8 cellular contexts compared by ENCODE assay signal in genomic region chr3:134250717-134251220, GRCh38. TPM values are rescaled to one million over a fixed set of nuclear protein-coding genes. Genes with fewer than 3 reads are reported as not detected.
A peak's percentile ranks its signal among the peaks of the same experiment; 100 is the strongest.
DNase-seq lines count a peak whose midpoint lies in the region; ATAC-seq and TF ChIP-seq lines count a peak whose summit lies in the region.

RYK (minus strand) TSS chr3:134250859; CDS start chr3:134250654, 205 bp downstream.

- H2AFZ ChIP-seq in GM23338: 0 out of 2 replicates have a peak within 1 kb of the TSS, but pooled peaks have one; percentile 2
- peak within 1 kb of the TSS; percentile 88 for H2AFZ ChIP-seq in neural cell (ENCODE audit: low read depth, low read length)

- H3K36me3 ChIP-seq in GM23338 (ENCODE audit: insufficient read depth) (no peaks in the 10 kb centered on the region), neural cell (ENCODE audit: insufficient read depth, low read length) (no peaks in the 10 kb centered on the region), stomach (no peaks in the 10 kb centered on the region)

- H3K4me1 ChIP-seq in GM23338 (ENCODE audit: insufficient read depth) (peaks cover 38% of the 10 kb centered on the region), stomach (peaks cover 15 to 51% (median 37%) of the 10 kb centered on the region in 4 donors)

- H3K4me2 ChIP-seq in GM23338 (peak within 1 kb of the TSS; percentile 88), neural cell (ENCODE audit: low read length) (peak within 1 kb of the TSS; percentile 72)

- TF ChIP-seq POLR2A in stomach (IDR thresholded peaks at IDR 0.05): no peak

- TF ChIP-seq CTCF in GM23338 (conservative IDR thresholded peaks at IDR 0.05; ENCODE audit: low read depth in 2 of 2): no peak
- no peak for TF ChIP-seq CTCF in RWPE1 (conservative IDR thresholded peaks at IDR 0.05; ENCODE audit: low read depth)
- TF ChIP-seq CTCF in neural cell (IDR thresholded peaks at IDR 0.05; ENCODE audit: poor library complexity, severe bottlenecking): no peak
- no peak for TF ChIP-seq CTCF in stomach (IDR thresholded peaks at IDR 0.05)

- H3K9me2 ChIP-seq in GM23338 (ENCODE audit: insufficient read depth): no peaks in the 10 kb centered on the region
- no peaks in the 10 kb centered on the region for H3K9me2 ChIP-seq in neural cell (ENCODE audit: insufficient read depth, low read length)

- peaks cover 17% of the 10 kb centered on the region for H4K20me1 ChIP-seq in GM23338 (replicated peaks; ENCODE audit: insufficient read depth)
- H4K20me1 ChIP-seq in neural cell (ENCODE audit: insufficient read depth): no peaks in the 10 kb centered on the region

- H3K27ac Mint-ChIP-seq in GM23338: peak within 1 kb of the TSS; percentile 89

- peak within 1 kb of the TSS; percentile 88 for H3K4me3 Mint-ChIP-seq in GM23338

- peaks cover 23% of the 10 kb centered on the region for H3K36me3 Mint-ChIP-seq in GM23338 (ENCODE audit: low read depth)

- intact Hi-C loops in stomach (cut with DNase I; ENCODE audit: low total_unique reads): no loop called here

- peaks cover 15% of the 10 kb centered on the region for H3K27me3 Mint-ChIP-seq in GM23338 (ENCODE audit: insufficient read depth, low read depth, poor library complexity)

- H3K27ac ChIP-seq in GM23338 (ENCODE audit: low read depth) (peak within 1 kb of the TSS; percentile 90), RWPE1 (peak within 1 kb of the TSS; percentile 92), neural cell (ENCODE audit: low read length) (peak within 1 kb of the TSS; percentile 60), stomach (peak within 1 kb of the TSS; percentile 87 to 95 (median 91))

- H3K9me3 Mint-ChIP-seq in GM23338: peaks cover 12% of the 10 kb centered on the region

- H3K9ac ChIP-seq in neural cell (ENCODE audit: low read length): peak within 1 kb of the TSS; percentile 75

- CTCF ChIA-PET in RWPE1 (lab: Yijun Ruan, JAX): interaction anchor here (1.6 kb wide), 1 partner anchor 38 kb away, joined by 6 read pairs; no protein-coding TSS in a partner anchor

- peaks cover 43% of the 10 kb centered on the region for H3K79me2 ChIP-seq in GM23338 (replicated peaks; ENCODE audit: insufficient read depth)
- peaks cover 43% of the 10 kb centered on the region for H3K79me2 ChIP-seq in neural cell (replicated peaks; ENCODE audit: insufficient read depth, low read length)

- DNase-seq in Daoy (ENCODE audit: low read depth) (peak; percentile 92), GM23338 (ENCODE audit: low spot score) (peak; percentile 85), LHCN-M2 (ENCODE audit: low read depth) (peak; percentile 75), RWPE1 (ENCODE audit: low spot score) (peak; percentile 79), fibroblast of the conjunctiva (ENCODE audit: low read depth) (peak; percentile 24), stomach (peak; percentile 84)
- peak; percentile 92 for DNase-seq in activated effector memory CD4-positive, alpha-beta T cell treated with anti-CD3 and anti-CD28 coated beads, Interleukin-2, amount 50 U/mL, for 16 hours

- no peaks in the 10 kb centered on the region for H3K9me3 ChIP-seq in neural cell (ENCODE audit: low read length)
- no peaks in the 10 kb centered on the region for H3K9me3 ChIP-seq in stomach

- no peak for TF ChIP-seq RAD21 in neural cell (conservative IDR thresholded peaks at IDR 0.05)

- 0 out of 2 replicates have a peak, but pooled peaks cover 5% of the 10 kb centered on the region for H3F3A ChIP-seq in GM23338 (replicated peaks; ENCODE audit: low read depth)
- H3F3A ChIP-seq in neural cell (ENCODE audit: insufficient read depth, low read length, poor library complexity, severe bottlenecking): no peaks in the 10 kb centered on the region

- POLR2A ChIA-PET in RWPE1 (lab: Yijun Ruan, JAX; ENCODE audit: low non-redundant PET): interaction anchor here (0.7 kb wide), 1 partner anchor 113 kb away, joined by 3 read pairs; no protein-coding TSS in a partner anchor

- H3K4me3 ChIP-seq in GM23338 (peak within 1 kb of the TSS; percentile 68), neural cell (ENCODE audit: low read length) (peak within 1 kb of the TSS; percentile 88), stomach (peak within 1 kb of the TSS; percentile 70 to 89 (median 83))

- peaks cover 57% of the 10 kb centered on the region for H3K4me1 Mint-ChIP-seq in GM23338

- TF ChIP-seq EP300 in neural cell (conservative IDR thresholded peaks at IDR 0.05; ENCODE audit: poor library complexity, severe bottlenecking): no peak
- TF ChIP-seq EP300 in stomach (IDR thresholded peaks at IDR 0.05): no peak

- ATAC-seq in GM23338: peak; percentile 74

- H3K27me3 ChIP-seq in GM23338 (ENCODE audit: insufficient read depth) (no peaks in the 10 kb centered on the region), neural cell (ENCODE audit: insufficient read depth, low read depth, low read length) (no peaks in the 10 kb centered on the region), stomach (no peaks in the 10 kb centered on the region)

- 0 to 1% (median 1%) methylated on average over 13 to 59 of the region's 59 CpGs for WGBS in stomach, 5 donors

TF ChIP-seq in GM23338, 12 proteins besides CTCF, POLR2A, EP300 and RAD21:
- peak; percentile 79 for TF ChIP-seq POLR2AphosphoS5 (IDR thresholded peaks at IDR 0.05; ENCODE audit: low read depth)
- peak; percentile 36; the same call in 1 of the 2 replicates for TF ChIP-seq ETS1 (IDR thresholded peaks at IDR 0.05)
- TF ChIP-seq EZH2phosphoT487 (IDR thresholded peaks at IDR 0.05; ENCODE audit: unreplicated experiment): no peak
- no peak for TF ChIP-seq NANOG (IDR thresholded peaks at IDR 0.05; ENCODE audit: borderline replicate concordance)

TF ChIP-seq in neural cell, 6 proteins besides CTCF, POLR2A, EP300 and RAD21:
- peak; percentile 37 for TF ChIP-seq MXI1 (conservative IDR thresholded peaks at IDR 0.05; ENCODE audit: poor library complexity, severe bottlenecking)
- TF ChIP-seq REST (IDR thresholded peaks at IDR 0.05; ENCODE audit: borderline replicate concordance): peak; percentile 67
- TF ChIP-seq TAF1 (IDR thresholded peaks at IDR 0.05; ENCODE audit: low read depth): peak; percentile 70
- TF ChIP-seq EZH2 (IDR thresholded peaks at IDR 0.05; ENCODE audit: borderline replicate concordance, insufficient read depth, low read length, poor library complexity, severe bottlenecking): no peak
- peak; percentile 78 for TF ChIP-seq POLR2AphosphoS5 (IDR thresholded peaks at IDR 0.05)
- TF ChIP-seq SMC3 (conservative IDR thresholded peaks at IDR 0.05; ENCODE audit: poor library complexity): no peak

RNA-seq across cellular contexts. Expression of gene RYK, which starts in this region (rescaled TPM):
- 86.1 and 87.6 TPM in 2 replicates for total RNA-seq in Daoy (2014; rRNA removed; shearing (Covaris generic))
- 84.2 and 94.8 TPM in 2 replicates for total RNA-seq in GM23338 (2014; rRNA removed; shearing (Covaris generic))
- 24.9 and 31.4 TPM in 2 replicates for polyA plus RNA-seq in GM23338 (2016; fragmentation: Nextera tagmentation; extraction: Ambion mirVana)
- 54.3 and 57.3 TPM in 2 replicates for total RNA-seq in LHCN-M2 (2014; rRNA removed)
- 21.9 TPM for polyA plus RNA-seq in LHCN-M2 (2012)
- polyA plus RNA-seq in neural cell: 67.7 and 68.6 TPM in 2 replicates
- 90.1 and 91.7 TPM in 2 replicates for polyA minus RNA-seq in neural cell
- total RNA-seq in stomach: 100 to 1,000 TPM in 1 of 5 donors, 10 to 100 TPM in 4; 41.1 to 128 (median 45.5) TPM
- polyA plus RNA-seq in stomach: 10 to 100 TPM; 15.8 to 27.0 (median 26.7) TPM

Comparison
In these comparisons a context has a peak if more than half of its experiments do, and no peak if none do; other contexts are left out.
1. Peak in every context shown above with its lines: DNase-seq, ATAC-seq, H3K4me3 ChIP-seq and H3K27ac ChIP-seq.
2. DNase-seq: peak in every context shown above with its lines; median percentile 92 in Daoy; 92 in activated effector memory CD4-positive, alpha-beta T cell treated with anti-CD3 and anti-CD28 coated beads, Interleukin-2, amount 50 U/mL, for 16 hours; 85 in GM23338; 84 in stomach; 79 in RWPE1; 75 in LHCN-M2; 24 in fibroblast of the conjunctiva.